Comparison of ENCODE assay signal across 8 cellular contexts in genomic region chr16:679808-680624, GRCh38. TPM values are rescaled to one million over a fixed set of nuclear protein-coding genes. Genes with fewer than 3 reads are reported as not detected.
A peak's percentile ranks its signal among the peaks of the same experiment; 100 is the strongest.
DNase-seq lines count a peak whose midpoint lies in the region; ATAC-seq, FAIRE-seq and TF ChIP-seq lines count a peak whose summit lies in the region.

STUB1 (plus strand) TSS chr16:680410; CDS start chr16:680526, 116 bp downstream.

- no peaks in the 10 kb centered on the region for H3F3A ChIP-seq in PC-3 (ENCODE audit: low read length, unreplicated experiment)

- DNase-seq in AG08395 (ENCODE audit: low spot score) (peak; percentile 92), HTR-8/SVneo (ENCODE audit: insufficient read length, low spot score) (peak; percentile 79), PC-3 (peak; percentile 72), esophagus muscularis mucosa (ENCODE audit: extremely low spot score) (peak; percentile 98)
- peak; percentile 89 to 93 for DNase-seq in activated T-cell treated with anti-CD3 and anti-CD28 coated beads, Interleukin-2, amount 50 U/mL, for 48 hours
- peak; percentile 94 for DNase-seq in stimulated activated CD8-positive, alpha-beta memory T cell treated with anti-CD3 and anti-CD28 coated beads, Interleukin-4, amount 100 ng/mL, for 48 hours

- peak; percentile 39 for ATAC-seq in GM19043 (IDR thresholded peaks at IDR 0.05; ENCODE audit: low read depth, unreplicated experiment)
- peak; percentile 23 for ATAC-seq in PC-3

- H3K9ac ChIP-seq in PC-3 (ENCODE audit: low read length), result peak within 1 kb of the TSS; percentile 74

- no peak for TF ChIP-seq POLR2A in esophagus muscularis mucosa (IDR thresholded peaks at IDR 0.05; ENCODE audit: low read depth)

- intact Hi-C loops in PC-3 (cut with micrococcal nuclease) (no loop called here), esophagus muscularis mucosa (cut with DNase I) (no loop called here)

- peak within 1 kb of the TSS; percentile 90 for H3K4me2 ChIP-seq in PC-3 (ENCODE audit: low read length)

- H3K4me1 ChIP-seq in PC-3 (ENCODE audit: insufficient read depth, low read length) (peaks cover 26% of the 10 kb centered on the region), esophagus muscularis mucosa (peaks cover 53 to 68% (median 66%) of the 10 kb centered on the region in 4 donors), muscle layer of duodenum (ENCODE audit: control insufficient read depth in 1 of 2, insufficient read depth in 2 of 2, low read length in 2 of 2) (peaks cover 7 to 47% of the 10 kb centered on the region in 2 donors)

- no peaks in the 10 kb centered on the region for H3K9me2 ChIP-seq in PC-3 (replicated peaks; ENCODE audit: low read length)

- peak within 1 kb of the TSS; percentile 71 for H2AFZ ChIP-seq in PC-3 (ENCODE audit: low read length)

- peaks cover 35% of the 10 kb centered on the region for H3K79me2 ChIP-seq in PC-3 (ENCODE audit: low read length)

- peaks cover 6% of the 10 kb centered on the region for H3K36me3 ChIP-seq in PC-3 (ENCODE audit: low read depth, low read length)
- H3K36me3 ChIP-seq in esophagus muscularis mucosa, result peaks cover 16 to 23% (median 22%) of the 10 kb centered on the region in 4 donors
- peaks cover 5 to 17% of the 10 kb centered on the region in 2 donors for H3K36me3 ChIP-seq in muscle layer of duodenum (ENCODE audit: control insufficient read depth in 1 of 2, insufficient read depth in 2 of 2, low read length in 2 of 2)

- TF ChIP-seq CTCF in PC-3 (conservative IDR thresholded peaks at IDR 0.05; ENCODE audit: low read depth, low read length) (no peak), esophagus muscularis mucosa (IDR thresholded peaks at IDR 0.05) (peak in 1 of 3 experiments; percentile 19)

- CTCF ChIA-PET in PC-3 (lab: Charles Lee), result no interaction called here

- H3K9me3 ChIP-seq in PC-3 (ENCODE audit: low read length) (no peaks in the 10 kb centered on the region), esophagus muscularis mucosa (no peaks in the 10 kb centered on the region), muscle layer of duodenum (ENCODE audit: control insufficient read depth in 1 of 2, low read length in 2 of 2) (no peaks in the 10 kb centered on the region)

- peak; percentile 81 for FAIRE-seq in HTR-8/SVneo (lab: Jason Lieb, UNC)

- no peak for TF ChIP-seq EP300 in esophagus muscularis mucosa (IDR thresholded peaks at IDR 0.05)

- POLR2A ChIA-PET in PC-3 (lab: Charles Lee; ENCODE audit: unreplicated experiment), result no interaction called here

- WGBS in esophagus muscularis mucosa, result 0% methylated on average over 7 of the region's 93 CpGs

- H3K4me3 ChIP-seq in PC-3 (ENCODE audit: low read length), result peak within 1 kb of the TSS; percentile 78
- peak within 1 kb of the TSS; percentile 81 to 98 (median 96) for H3K4me3 ChIP-seq in esophagus muscularis mucosa
- peak within 1 kb of the TSS; percentile 68 to 85 for H3K4me3 ChIP-seq in muscle layer of duodenum (ENCODE audit: low read depth in 1 of 2, low read length in 2 of 2)

- no peaks in the 10 kb centered on the region for H3K27me3 ChIP-seq in PC-3 (ENCODE audit: low read length)
- H3K27me3 ChIP-seq in esophagus muscularis mucosa, result peaks cover 0 to 5% (median 0%) of the 10 kb centered on the region in 4 donors
- H3K27me3 ChIP-seq in muscle layer of duodenum (ENCODE audit: low read depth, low read length), result no peaks in the 10 kb centered on the region

- peaks cover 10% of the 10 kb centered on the region; the same call in 1 of the 2 replicates for H4K20me1 ChIP-seq in PC-3 (ENCODE audit: low read length)

- no TSS peak for BruUV-seq in PC-3 (replicated peaks; lab: Mats Ljungman, UMichigan)

- H3K27ac ChIP-seq in PC-3 (ENCODE audit: low read length) (peak within 1 kb of the TSS; percentile 59), esophagus muscularis mucosa (replicated peaks in 1 of 4) (peak within 1 kb of the TSS; percentile 93 to 98 (median 96)), muscle layer of duodenum (ENCODE audit: low read length) (no peak within 1 kb of the TSS)

RNA-seq across cellular contexts. Expression of gene STUB1, which starts in this region (rescaled TPM):
- total RNA-seq in PC-3 (2014; rRNA removed) (152 and 226 TPM in 2 replicates), esophagus muscularis mucosa (100 to 1,000 TPM; 155 to 215 (median 178) TPM)
